8 cellular contexts compared by ENCODE assay signal in the genomic region with DNA sequence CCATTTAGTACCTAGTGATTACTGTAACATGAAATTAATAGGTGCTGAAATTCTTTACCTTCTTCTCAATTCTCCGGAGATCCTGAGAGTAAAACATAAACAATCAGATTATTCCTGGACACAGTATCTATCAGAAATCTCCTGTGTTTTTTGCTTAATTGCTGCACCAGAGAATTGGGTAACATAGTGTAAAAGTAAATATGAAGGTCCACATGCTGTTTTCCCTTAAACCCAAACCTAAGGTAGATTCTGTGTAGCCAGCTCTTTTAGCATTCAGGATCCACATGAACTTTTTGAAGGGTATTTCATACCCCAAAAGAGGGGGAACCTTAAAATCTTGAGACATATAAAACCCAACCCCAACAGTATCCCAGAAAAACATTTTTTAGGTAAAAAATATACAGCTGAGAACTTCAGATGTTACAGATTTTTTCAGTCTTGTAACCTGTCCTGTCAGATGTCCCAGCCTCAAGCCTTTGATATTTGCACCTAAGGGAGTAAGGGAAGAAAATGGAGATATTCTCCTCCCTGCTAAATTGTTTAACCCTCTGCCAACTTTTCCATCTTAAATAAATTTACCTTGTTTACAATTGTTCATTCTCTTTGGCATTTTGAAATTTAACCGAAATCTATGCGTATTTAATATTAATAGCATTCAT.
"Had no signal": no experiment of that assay in that cellular context is flagged by ENCODE, and none has a peak within 500 bp of the region (broad histone marks: within the 10 kb centered on the region; RNA-seq: fewer than 3 reads in every experiment).

No MANE protein-coding gene starts in this region.

- H3K27ac ChIP-seq: GM23248, HL-60 had no signal

- DNase-seq: GM23248, GOT3, H9, HCEC 1CT, IMR-90, KG1 had no signal

- H3K9ac ChIP-seq: GM23248 had no signal

- H3K4me3 ChIP-seq: GM23248, K562 had no signal

- ATAC-seq: K562 had no signal

- H2AFZ ChIP-seq: GM23248 had no signal

- FAIRE-seq: K562 had no signal
